9 cellular contexts compared by ENCODE assay signal in the genomic region with DNA sequence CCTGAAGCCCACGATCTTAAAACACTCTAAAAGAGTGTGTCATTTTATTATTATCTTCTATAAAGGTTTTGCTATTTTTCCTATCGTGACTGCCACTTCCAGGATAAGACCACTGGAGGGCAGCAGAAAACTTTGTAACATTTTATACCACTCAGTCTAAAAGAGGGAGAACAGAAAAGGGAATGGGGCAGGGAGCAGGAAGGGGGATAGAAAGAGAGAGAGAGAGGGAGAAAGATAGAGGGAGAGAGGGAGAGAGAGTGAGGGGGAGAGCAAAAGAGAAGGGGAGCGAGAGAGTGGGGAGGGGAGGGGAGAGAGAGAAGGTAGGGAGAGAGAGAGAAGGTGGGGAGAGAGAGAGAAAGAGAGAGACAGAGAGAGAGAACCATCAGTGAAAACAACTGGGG. TPM values are rescaled to one million over a fixed set of nuclear protein-coding genes. Genes with fewer than 3 reads are reported as not detected.
A peak's percentile ranks its signal among the peaks of the same experiment; 100 is the strongest.
DNase-seq lines count a peak whose midpoint lies in the region; ATAC-seq and TF ChIP-seq lines count a peak whose summit lies in the region.
"Had no signal": no experiment of that assay in that cellular context is flagged by ENCODE, and none has a peak within 500 bp of the region (broad histone marks: within the 10 kb centered on the region; RNA-seq: fewer than 3 reads in every experiment).

No MANE protein-coding gene starts in this region.

- H3K4me1 Mint-ChIP-seq in activated CD8-positive, alpha-beta T cell treated with anti-CD3 and anti-CD28 coated beads for 36 hours (ENCODE audit: low read depth), result peaks cover 12% of the 10 kb centered on the region
- peaks cover 0 to 5% of the 10 kb centered on the region in 2 donors for H3K4me1 Mint-ChIP-seq in natural killer cell

- no peaks in the 10 kb centered on the region for H3K9me3 Mint-ChIP-seq in activated CD8-positive, alpha-beta T cell treated with anti-CD3 and anti-CD28 coated beads for 36 hours
- no peaks in the 10 kb centered on the region for H3K9me3 Mint-ChIP-seq in natural killer cell
- H3K9me3 Mint-ChIP-seq: stimulated activated naive CD8-positive, alpha-beta T cell treated with anti-CD3 and anti-CD28 coated beads, Interleukin-15, Interleukin-2, amounts not matched to agents 100 ng/mL and 50 ng/mL, for 24 hours had no signal

- H3K4me3 ChIP-seq in aorta (ENCODE audit: low read length in 2 of 2), result no peak overlapping the region

- peaks cover 3 to 7% of the 10 kb centered on the region in 2 donors for H3K4me1 ChIP-seq in aorta (ENCODE audit: control insufficient read depth in 1 of 2, insufficient read depth in 2 of 2, low read length in 2 of 2)

- WGBS in aorta, 2 donors, result 7 to 10% methylated on average over 3 of the region's 3 CpGs

- no peaks in the 10 kb centered on the region for H3K27me3 Mint-ChIP-seq in activated CD8-positive, alpha-beta T cell treated with anti-CD3 and anti-CD28 coated beads for 36 hours
- peaks cover 0 to 16% of the 10 kb centered on the region in 2 donors for H3K27me3 Mint-ChIP-seq in natural killer cell (ENCODE audit: low read depth in 2 of 2)
- H3K27me3 Mint-ChIP-seq: stimulated activated naive CD8-positive, alpha-beta T cell treated with anti-CD3 and anti-CD28 coated beads, Interleukin-15, Interleukin-2, amounts not matched to agents 100 ng/mL and 50 ng/mL, for 24 hours had no signal

- H3K36me3 ChIP-seq in aorta (ENCODE audit: control insufficient read depth in 1 of 2, insufficient read depth in 2 of 2, low read length in 1 of 2), result no peaks in the 10 kb centered on the region

- ATAC-seq in activated CD8-positive, alpha-beta T cell treated with anti-CD3 and anti-CD28 coated beads for 36 hours, result peak; percentile 76
- peak; percentile 62 to 81 (median 64) for ATAC-seq in natural killer cell
- peak; percentile 82 for ATAC-seq in aorta (ENCODE audit: low FRiP score)
- no peak for ATAC-seq in HG03139 (IDR thresholded peaks at IDR 0.05; ENCODE audit: unreplicated experiment)

- peak overlapping the region; percentile 43 for H3K27ac Mint-ChIP-seq in activated CD8-positive, alpha-beta T cell treated with anti-CD3 and anti-CD28 coated beads for 36 hours
- peak overlapping the region in 1 of 2 donors; percentile 11 for H3K27ac Mint-ChIP-seq in natural killer cell
- H3K27ac Mint-ChIP-seq: stimulated activated naive CD8-positive, alpha-beta T cell treated with anti-CD3 and anti-CD28 coated beads, Interleukin-15, Interleukin-2, amounts not matched to agents 100 ng/mL and 50 ng/mL, for 24 hours had no signal

- POLR2A ChIA-PET in activated CD8-positive, alpha-beta T cell treated with anti-CD3 and anti-CD28 coated beads for 36 hours (lab: Charles Lee), result interaction anchor here (0.9 kb wide), 1 partner anchor 150 kb away, joined by 3 read pairs; no protein-coding TSS in a partner anchor

- H3K4me3 Mint-ChIP-seq in activated CD8-positive, alpha-beta T cell treated with anti-CD3 and anti-CD28 coated beads for 36 hours, result no peak overlapping the region
- no peak overlapping the region for H3K4me3 Mint-ChIP-seq in natural killer cell
- H3K4me3 Mint-ChIP-seq: stimulated activated naive CD8-positive, alpha-beta T cell treated with anti-CD3 and anti-CD28 coated beads, Interleukin-15, Interleukin-2, amounts not matched to agents 100 ng/mL and 50 ng/mL, for 24 hours had no signal

- TF ChIP-seq CTCF in GM20000 (IDR thresholded peaks at IDR 0.05; ENCODE audit: extremely low read depth, missing control alignments) (peak; percentile 49), natural killer cell (IDR thresholded peaks at IDR 0.05) (peak; percentile 66)
- TF ChIP-seq CTCF in activated CD8-positive, alpha-beta T cell treated with anti-CD3 and anti-CD28 coated beads for 36 hours (IDR thresholded peaks at IDR 0.05), result peak; percentile 68

- H3K9me3 ChIP-seq in aorta (ENCODE audit: control insufficient read depth, low read length), result no peaks in the 10 kb centered on the region

- H3K27ac ChIP-seq in aorta (ENCODE audit: low read depth in 1 of 2, low read length in 2 of 2), result no peak overlapping the region

- H3K27me3 ChIP-seq in aorta (ENCODE audit: control insufficient read depth in 1 of 2, insufficient read depth in 2 of 2, low read length in 1 of 2), result no peaks in the 10 kb centered on the region

- CTCF ChIA-PET in activated CD8-positive, alpha-beta T cell treated with anti-CD3 and anti-CD28 coated beads for 36 hours (lab: Charles Lee), result interaction anchor here (0.6 to 5.5 kb wide), 27 partner anchors 8 to 569 kb away, joined by 3 to 95 read pairs (median 3); partner anchors contain the start of gene RERG

- no peaks in the 10 kb centered on the region for H3K36me3 Mint-ChIP-seq in activated CD8-positive, alpha-beta T cell treated with anti-CD3 and anti-CD28 coated beads for 36 hours (ENCODE audit: low read depth)
- H3K36me3 Mint-ChIP-seq in natural killer cell, result no peaks in the 10 kb centered on the region

- intact Hi-C loops in activated CD8-positive, alpha-beta T cell treated with anti-CD3 and anti-CD28 coated beads for 36 hours (cut with micrococcal nuclease), result loop anchor here (1.0 to 5.0 kb wide), 2 partner anchors 150 to 377 kb away; partner anchors contain the start of gene RERG
- intact Hi-C loops in natural killer cell (cut with micrococcal nuclease), result loop anchor here (1.0 to 10.0 kb wide), 3 partner anchors 121 to 422 kb away; no protein-coding TSS in a partner anchor
- intact Hi-C loops in aorta (cut with DNase I), result loop anchor here (2.0 to 10.0 kb wide), 8 partner anchors 37 to 679 kb away; partner anchors contain the start of gene RERG (in 2 of the 2)

- DNase-seq in COLO829 (ENCODE audit: low spot score) (peak; percentile 67), GM20000 (ENCODE audit: low spot score) (peak; percentile 50), NCI-H226 (peak; percentile 48), fibroblast of gingiva (ENCODE audit: low read depth) (peak; percentile 45), natural killer cell (no peak), aorta (no peak)
- DNase-seq in activated CD8-positive, alpha-beta T cell treated with anti-CD3 and anti-CD28 coated beads for 36 hours, result peak; percentile 65

RNA-seq across cellular contexts. Expression of gene ART4, which starts 2.0 kb away (rescaled TPM):
- total RNA-seq in activated CD8-positive, alpha-beta T cell treated with anti-CD3 and anti-CD28 coated beads for 36 hours, result not detected
- total RNA-seq in natural killer cell, result not detected
- 10 to 100 TPM in 1 of 2 donors, 1 to 10 TPM in 1; 5.6 to 11.6 TPM for total RNA-seq in aorta
- 10 to 100 TPM; 10.5 to 50.8 TPM for polyA plus RNA-seq in aorta

RNA-seq across cellular contexts. Expression of gene SMCO3, which starts 31.4 kb away (rescaled TPM):
- total RNA-seq in activated CD8-positive, alpha-beta T cell treated with anti-CD3 and anti-CD28 coated beads for 36 hours, result not detected
- total RNA-seq in natural killer cell, result not detected
- 1 to 10 TPM in 1 of 2 donors, under 1 TPM in 1; 0.26 to 1.0 TPM for total RNA-seq in aorta
- polyA plus RNA-seq in aorta, result 1 to 10 TPM in 1 of 2 donors, under 1 TPM in 1; 0.88 to 3.0 TPM

RNA-seq across cellular contexts. Expression of gene MGP, which starts 40.3 kb away (rescaled TPM):
- total RNA-seq in activated CD8-positive, alpha-beta T cell treated with anti-CD3 and anti-CD28 coated beads for 36 hours, result not detected
- total RNA-seq in natural killer cell (1 to 10 TPM in 1 of 3 donors, under 1 TPM in 1, not detected in 1; 0.89 to 1.1 TPM), aorta (over 10,000 TPM in 1 of 2 donors, 1,000 to 10,000 TPM in 1; 7,115 to 12,824 TPM)
- polyA plus RNA-seq in aorta, result over 10,000 TPM; 16,275 to 16,848 TPM

RNA-seq across cellular contexts. Expression of gene C12orf60, which starts 41.9 kb away (rescaled TPM):
- total RNA-seq in activated CD8-positive, alpha-beta T cell treated with anti-CD3 and anti-CD28 coated beads for 36 hours, result 1 to 10 TPM; 3.3 to 4.2 TPM
- total RNA-seq in natural killer cell, result under 1 TPM; 0.28 to 0.79 (median 0.33) TPM
- 1 to 10 TPM in 1 of 2 donors, under 1 TPM in 1; 0.91 to 1.1 TPM for total RNA-seq in aorta
- 1 to 10 TPM in 1 of 2 donors, under 1 TPM in 1; 0.56 to 1.9 TPM for polyA plus RNA-seq in aorta

RNA-seq across cellular contexts. Expression of gene WBP11, which starts 42.1 kb away (rescaled TPM):
- total RNA-seq in activated CD8-positive, alpha-beta T cell treated with anti-CD3 and anti-CD28 coated beads for 36 hours, result 100 to 1,000 TPM; 123 to 130 TPM
- 100 to 1,000 TPM; 130 to 159 (median 134) TPM for total RNA-seq in natural killer cell
- 10 to 100 TPM; 43.2 to 44.7 TPM for total RNA-seq in aorta
- 10 to 100 TPM; 16.9 TPM for polyA plus RNA-seq in aorta

Comparison
In these comparisons a context has a peak if more than half of its experiments do, and no peak if none do; other contexts are left out.
1. DNase-seq: peak in COLO829 (single experiment), GM20000 (single experiment), NCI-H226 (single experiment), activated CD8-positive, alpha-beta T cell treated with anti-CD3 and anti-CD28 coated beads for 36 hours (single experiment) and fibroblast of gingiva (single experiment); none in natural killer cell (single experiment) and aorta (0 of 2).
2. RNA of gene ART4, which starts 2.0 kb away (total RNA-seq): 5.6 to 11.6 TPM in aorta; not detected in activated CD8-positive, alpha-beta T cell treated with anti-CD3 and anti-CD28 coated beads for 36 hours and not detected in natural killer cell; every median in the first group is over 4 times any median in the second.
3. RNA of gene MGP, which starts 40.3 kb away (total RNA-seq): 7,115 to 12,824 TPM in aorta; 0.89 to 1.1 TPM in natural killer cell and not detected in activated CD8-positive, alpha-beta T cell treated with anti-CD3 and anti-CD28 coated beads for 36 hours; every median in the first group is over 1,000 times any median in the second.
4. Peak in every context shown above with its lines, with median percentiles within 50 percentile points of each other: CTCF ChIP-seq.